15 cellular contexts compared by ENCODE assay signal in the genomic region with DNA sequence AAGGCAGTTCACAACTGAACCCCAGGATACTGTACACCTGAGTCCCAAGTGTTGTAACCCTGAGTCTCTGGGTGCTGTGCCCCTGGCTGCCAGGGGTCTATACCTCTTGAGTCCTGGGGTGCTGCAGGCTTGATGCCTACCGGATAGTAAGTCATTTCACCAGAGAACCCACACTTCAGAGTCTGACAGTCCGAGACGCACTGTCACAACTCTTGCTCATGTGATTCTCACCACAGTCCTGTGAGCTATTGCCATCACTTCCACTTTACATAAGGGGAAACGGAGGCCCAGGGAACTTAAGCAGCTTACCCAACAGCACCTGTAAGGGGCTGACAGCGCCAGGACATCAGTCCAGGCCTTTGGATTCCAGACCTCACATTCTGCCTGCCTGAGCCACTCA.
A peak's percentile ranks its signal among the peaks of the same experiment; 100 is the strongest.
DNase-seq lines count a peak whose midpoint lies in the region; ATAC-seq and TF ChIP-seq lines count a peak whose summit lies in the region.
"Had no signal": no experiment of that assay in that cellular context is flagged by ENCODE, and none has a peak within 500 bp of the region (broad histone marks: within the 10 kb centered on the region; RNA-seq: fewer than 3 reads in every experiment).

No MANE protein-coding gene starts in this region.

- DNase-seq in chondrocyte (ENCODE audit: low spot score) (peak; percentile 20), GM19240 (ENCODE audit: insufficient read length, low spot score) (no peak), SW480 (ENCODE audit: low spot score) (no peak)
- DNase-seq: BE2C; CD8-positive, alpha-beta T cell; Kasumi-1; MM.1S; NCI-H1930; NCI-H524 had no signal

- ATAC-seq in HG02763 (IDR thresholded peaks at IDR 0.05; ENCODE audit: unreplicated experiment) = no peak
- ATAC-seq: CD8-positive, alpha-beta T cell; GM23338 had no signal

- H3K27me3 Mint-ChIP-seq in chondrocyte (ENCODE audit: low read depth) = no peaks in the 10 kb centered on the region

- H3K27ac ChIP-seq in C4-2B = peak overlapping the region; percentile 71
- H3K27ac ChIP-seq in HEK293 (ENCODE audit: extremely low read depth, low read depth, low read length) = no peak overlapping the region
- peak overlapping the region; percentile 95 for H3K27ac ChIP-seq in parathyroid adenoma
- H3K27ac ChIP-seq: SK-N-MC had no signal

- H3K4me2 ChIP-seq in parathyroid adenoma (ENCODE audit: low read length) = peak overlapping the region; percentile 48
- H3K4me2 ChIP-seq: GM23338 had no signal

- no peak overlapping the region for H3K27ac Mint-ChIP-seq in chondrocyte (ENCODE audit: unreplicated experiment)
- H3K27ac Mint-ChIP-seq: CD8-positive, alpha-beta T cell; GM23338 had no signal

- H3K4me1 Mint-ChIP-seq in chondrocyte (ENCODE audit: low read depth) = peaks cover 14% of the 10 kb centered on the region

- H3K9me3 Mint-ChIP-seq in chondrocyte (ENCODE audit: low read depth) = no peaks in the 10 kb centered on the region
- H3K9me3 Mint-ChIP-seq: CD8-positive, alpha-beta T cell had no signal

- H3K27me3 ChIP-seq in parathyroid adenoma (ENCODE audit: control insufficient read depth, insufficient read depth, low read length) = no peaks in the 10 kb centered on the region
- H3K27me3 ChIP-seq: BE2C had no signal

- CTCF ChIA-PET in HEK293 (lab: Yijun Ruan, JAX) = interaction anchor here (0.7 kb wide), 1 partner anchor 81 kb away, joined by 3 read pairs; no protein-coding TSS in a partner anchor

- POLR2A ChIA-PET in HEK293 (lab: Yijun Ruan, JAX) = no interaction called here

- no peaks in the 10 kb centered on the region for H3K36me3 Mint-ChIP-seq in chondrocyte (ENCODE audit: low read depth)
- H3K36me3 Mint-ChIP-seq: CD8-positive, alpha-beta T cell had no signal

- no peak for TF ChIP-seq CTCF in C4-2B (conservative IDR thresholded peaks at IDR 0.05)
- TF ChIP-seq CTCF in HEK293 (tag by site-specific recombination; IDR thresholded peaks at IDR 0.05) = no peak
- no peak for TF ChIP-seq CTCF in chondrocyte (IDR thresholded peaks at IDR 0.05)
- no peak for TF ChIP-seq CTCF in parathyroid adenoma (IDR thresholded peaks at IDR 0.05)

- H3K79me2 ChIP-seq in parathyroid adenoma = peaks cover 9% of the 10 kb centered on the region

- no peak overlapping the region for H3K9ac ChIP-seq in parathyroid adenoma

- no peaks in the 10 kb centered on the region for H3K9me3 ChIP-seq in HEK293 (ENCODE audit: control insufficient read depth, insufficient read depth, low read depth, low read length)
- H3K9me3 ChIP-seq in parathyroid adenoma (ENCODE audit: control insufficient read depth, low read length) = no peaks in the 10 kb centered on the region
- H3K9me3 ChIP-seq: BE2C had no signal

- H2AFZ ChIP-seq in parathyroid adenoma = peak overlapping the region; percentile 39
- H2AFZ ChIP-seq: GM23338 had no signal

- H3K4me1 ChIP-seq in HEK293 (ENCODE audit: control insufficient read depth, insufficient read depth, low read length) (no peaks in the 10 kb centered on the region), parathyroid adenoma (peaks cover 64% of the 10 kb centered on the region)

- no peaks in the 10 kb centered on the region for H3K36me3 ChIP-seq in HEK293 (ENCODE audit: control insufficient read depth in 2 of 2, insufficient read depth in 1 of 2, low read length in 2 of 2)
- no peaks in the 10 kb centered on the region for H3K36me3 ChIP-seq in parathyroid adenoma (ENCODE audit: control insufficient read depth, insufficient read depth, low read length)
- H3K36me3 ChIP-seq: BE2C had no signal

- H3K4me3 Mint-ChIP-seq in chondrocyte (ENCODE audit: unreplicated experiment) = no peak overlapping the region
- H3K4me3 Mint-ChIP-seq: CD8-positive, alpha-beta T cell; GM23338 had no signal

- no peak overlapping the region for H3K4me3 ChIP-seq in HEK293 (ENCODE audit: low read depth, low read length)
- no peak overlapping the region for H3K4me3 ChIP-seq in parathyroid adenoma (ENCODE audit: low read depth, low read length)
- H3K4me3 ChIP-seq: GM23338, SK-N-MC had no signal

TF ChIP-seq in HEK293, 187 proteins besides CTCF, POLR2A, EP300 and RAD21:
- TF ChIP-seq ZEB2 (tag by site-specific recombination; IDR thresholded peaks at IDR 0.05) = 0 out of 2 replicates have a peak, but pooled peaks have one; percentile 7
- TF ChIP-seq, protein P1, sequence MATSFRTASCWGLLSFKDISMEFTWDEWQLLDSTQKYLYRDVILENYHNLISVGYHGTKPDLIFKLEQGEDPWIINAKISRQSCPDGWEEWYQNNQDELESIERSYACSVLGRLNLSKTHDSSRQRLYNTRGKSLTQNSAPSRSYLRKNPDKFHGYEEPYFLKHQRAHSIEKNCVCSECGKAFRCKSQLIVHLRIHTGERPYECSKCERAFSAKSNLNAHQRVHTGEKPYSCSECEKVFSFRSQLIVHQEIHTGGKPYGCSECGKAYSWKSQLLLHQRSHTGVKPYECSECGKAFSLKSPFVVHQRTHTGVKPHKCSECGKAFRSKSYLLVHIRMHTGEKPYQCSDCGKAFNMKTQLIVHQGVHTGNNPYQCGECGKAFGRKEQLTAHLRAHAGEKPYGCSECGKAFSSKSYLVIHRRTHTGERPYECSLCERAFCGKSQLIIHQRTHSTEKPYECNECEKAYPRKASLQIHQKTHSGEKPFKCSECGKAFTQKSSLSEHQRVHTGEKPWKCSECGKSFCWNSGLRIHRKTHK (tag by site-specific recombination; IDR thresholded peaks at IDR 0.05) = no peak
